In the genomic region with DNA sequence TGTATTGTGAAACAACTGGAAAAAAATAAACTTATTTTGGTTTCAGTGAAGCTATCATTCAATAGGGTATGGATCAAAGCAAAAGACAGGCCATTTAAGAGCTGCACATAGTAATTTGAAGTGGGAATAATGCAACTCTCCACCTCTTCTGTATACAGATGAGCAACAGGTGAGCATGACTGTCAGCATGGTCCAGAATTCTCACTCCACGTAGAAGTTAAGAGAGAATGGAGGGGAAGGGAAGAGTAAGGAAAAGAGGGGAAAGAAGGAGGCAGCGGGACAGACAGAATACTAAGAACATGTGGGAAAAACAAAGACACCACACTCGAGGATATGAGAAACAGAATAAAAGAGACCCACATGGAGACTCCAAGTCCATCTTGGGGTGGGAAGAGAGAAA, we compare ENCODE assay signal across 36 cellular contexts.
"Had no signal": no experiment of that assay in that cellular context is flagged by ENCODE, and none has a peak within 500 bp of the region (broad histone marks: within the 10 kb centered on the region; RNA-seq: fewer than 3 reads in every experiment).

No MANE protein-coding gene starts in this region.

- H3K9me3 ChIP-seq: MG63 had no signal

- H3K36me3 ChIP-seq: MG63 had no signal

- DNase-seq: Karpas-422, Kasumi-1, MG63, MM.1S, MV-4-11, NCI-H1048, NCI-H1092, NCI-H1092 treated with DMSO at 0.1 percent for 48 hours, NCI-H1105, NCI-H1105 treated with DMSO at 0.1 percent for 48 hours, NCI-H1417, NCI-H1417 treated with DMSO at 0.1 percent for 48 hours, NCI-H1436, NCI-H1436 treated with DMSO at 0.1 percent for 48 hours, NCI-H146, NCI-H1694, NCI-H1694 treated with DMSO at 0.1 percent for 48 hours, NCI-H187, NCI-H187 treated with DMSO at 0.1 percent for 48 hours, NCI-H1930, NCI-H2029, NCI-H2029 treated with DMSO at 0.1 percent for 48 hours, NCI-H2081, NCI-H2081 treated with DMSO at 0.1 percent for 48 hours, NCI-H2107, NCI-H2171, NCI-H2171 treated with DMSO at 0.1 percent for 48 hours, NCI-H2227 treated with DMSO at 0.1 percent for 48 hours, NCI-H226, NCI-H345, NCI-H446, NCI-H446 treated with DMSO at 0.1 percent for 48 hours, NCI-H510A, NCI-H510A treated with DMSO at 0.1 percent for 48 hours, NCI-H524, NCI-H524 treated with DMSO at 0.1 percent for 48 hours had no signal

- H3K4me3 ChIP-seq: MG63 had no signal
